ENCODE assay signal across 8 cellular contexts in genomic region chr19:2702170-2703076, GRCh38. TPM values are rescaled to one million over a fixed set of nuclear protein-coding genes. Genes with fewer than 3 reads are reported as not detected.
DNase-seq lines count a peak whose midpoint lies in the region; FAIRE-seq and TF ChIP-seq lines count a peak whose summit lies in the region.

GNG7 (minus strand) TSS chr19:2702694; CDS start chr19:2520688, 182,006 bp downstream.

- H2BK120ac ChIP-seq in H9 (ENCODE audit: low read depth, low read length, poor library complexity, severe bottlenecking), result no peak within 1 kb of the TSS

- H3K23me2 ChIP-seq in H9 (ENCODE audit: insufficient read length, low read depth, low read length, poor library complexity, severe bottlenecking), result peaks cover 7% of the 10 kb centered on the region

- H4K20me1 ChIP-seq in H9 (ENCODE audit: control insufficient read depth, insufficient read depth, insufficient read length), result no peaks in the 10 kb centered on the region

- H3K9me3 Mint-ChIP-seq in H9 (no peaks in the 10 kb centered on the region), immature natural killer cell (no peaks in the 10 kb centered on the region)

- no peak within 1 kb of the TSS for H3K56ac ChIP-seq in H9 (ENCODE audit: insufficient read length, low read depth, low read length)

- H4K91ac ChIP-seq in H9 (ENCODE audit: insufficient read length, low read depth, low read length), result no peak within 1 kb of the TSS

- H3K36me3 ChIP-seq in small intestine (ENCODE audit: control insufficient read depth in 2 of 2, insufficient read depth in 2 of 2, low read length in 2 of 2) (no peaks in the 10 kb centered on the region), SJCRH30 (no peaks in the 10 kb centered on the region)

- no peak for TF ChIP-seq CTCF in H9 (conservative IDR thresholded peaks at IDR 0.05)
- TF ChIP-seq CTCF in cardiac fibroblast (IDR thresholded peaks at IDR 0.05; ENCODE audit: low read depth, low read length), result no peak

- H3K9me3 ChIP-seq in H9 (ENCODE audit: control insufficient read depth, low read depth, low read length), result no peaks in the 10 kb centered on the region
- H3K9me3 ChIP-seq in small intestine (ENCODE audit: control insufficient read depth, low read depth), result no peaks in the 10 kb centered on the region
- H3K9me3 ChIP-seq in SJCRH30 (replicated peaks), result no peaks in the 10 kb centered on the region

- no peaks in the 10 kb centered on the region; a peak in 1 of 7 replicates for H3K36me3 Mint-ChIP-seq in H9 (ENCODE audit: insufficient read depth in 1 of 3, low read depth in 3 of 3)
- H3K36me3 Mint-ChIP-seq in immature natural killer cell, result no peaks in the 10 kb centered on the region

- peaks cover 6% of the 10 kb centered on the region; the same call in 1 of the 2 replicates for H3K27me3 ChIP-seq in H9 (ENCODE audit: insufficient read depth, low read length)
- no peaks in the 10 kb centered on the region for H3K27me3 ChIP-seq in small intestine (ENCODE audit: control insufficient read depth in 2 of 2, insufficient read depth in 2 of 2, low read length in 2 of 2)
- no peaks in the 10 kb centered on the region for H3K27me3 ChIP-seq in SJCRH30

- H4K8ac ChIP-seq in H9 (replicated peaks; ENCODE audit: insufficient read length, low read depth, low read length), result no peak within 1 kb of the TSS

- H2AK5ac ChIP-seq in H9 (ENCODE audit: insufficient read length, low read length), result no peak within 1 kb of the TSS

- H2BK20ac ChIP-seq in H9 (ENCODE audit: low read depth, low read length, poor library complexity, severe bottlenecking), result no peak within 1 kb of the TSS

- WGBS in H9 (ENCODE audit: extremely low coverage, insufficient read length, low lambda C conversion rate), result no CpG with 5 or more reads among the region's 77 CpGs
- 2 to 4% (median 3%) methylated on average over 31 to 77 of the region's 77 CpGs for WGBS in small intestine, 3 donors

- H3K4me1 Mint-ChIP-seq in H9 (peaks cover 12 to 17% of the 10 kb centered on the region in 2 experiments), immature natural killer cell (peaks cover 6 to 7% of the 10 kb centered on the region in 2 donors)

- H2BK15ac ChIP-seq in H9 (ENCODE audit: low read depth, low read length), result no peak within 1 kb of the TSS

- H2BK12ac ChIP-seq in H9 (ENCODE audit: insufficient read length, low read depth, low read length), result no peak within 1 kb of the TSS

- H2BK5ac ChIP-seq in H9 (ENCODE audit: insufficient read length, low read length), result no peak within 1 kb of the TSS

- no peaks in the 10 kb centered on the region for H3K79me2 ChIP-seq in H9 (ENCODE audit: insufficient read depth, low read length)

- H3K18ac ChIP-seq in H9 (ENCODE audit: insufficient read length, low read depth, low read length), result peak within 1 kb of the TSS; percentile 67

- no peak within 1 kb of the TSS for H3K4ac ChIP-seq in H9 (ENCODE audit: low read depth, low read length)

- peak within 1 kb of the TSS; percentile 33 for H3K9ac ChIP-seq in H9 (ENCODE audit: extremely low read depth, insufficient read length, low read length)

- H3K79me1 ChIP-seq in H9 (ENCODE audit: insufficient read depth, low read depth, low read length, poor library complexity, severe bottlenecking), result no peaks in the 10 kb centered on the region

- no peak within 1 kb of the TSS for H3K27ac ChIP-seq in H9 (ENCODE audit: insufficient read length, low read depth, low read length)
- peak within 1 kb of the TSS in 1 of 2 donors; percentile 32 for H3K27ac ChIP-seq in small intestine (ENCODE audit: low read depth in 1 of 2, low read length in 1 of 2)
- no peak within 1 kb of the TSS for H3K27ac ChIP-seq in SJCRH30

- H3K4me3 ChIP-seq in cardiac fibroblast (replicated peaks in 1 of 2; ENCODE audit: low read depth in 2 of 2, low read length in 2 of 2) (peak within 1 kb of the TSS; percentile 37 to 58), small intestine (ENCODE audit: low read depth in 1 of 2, low read length in 2 of 2) (peak within 1 kb of the TSS; percentile 50 to 87), SJCRH30 (no peak within 1 kb of the TSS)

- H2AFZ ChIP-seq in H9 (ENCODE audit: low read length), result no peak within 1 kb of the TSS

- DNase-seq in GF-D8 (lab: John Stamatoyannopoulos, UW), result peak; percentile 47
- peak; percentile 94 for DNase-seq in H9
- peak; percentile 77 for DNase-seq in NCI-H1105 treated with DMSO at 0.1 percent for 48 hours (lab: John Stamatoyannopoulos, UW)
- DNase-seq in activated CD4-positive, CD25-positive, alpha-beta regulatory T cell (lab: John Stamatoyannopoulos, UW), result peak; percentile 84 to 94 (median 90)
- peak; percentile 72 to 90 for DNase-seq in cardiac fibroblast (ENCODE audit: low read depth in 2 of 2)
- peak; percentile 90 to 92 (median 91) for DNase-seq in immature natural killer cell
- DNase-seq in small intestine, result peak; percentile 84
- DNase-seq in SJCRH30, result no peak

- H3K4me3 Mint-ChIP-seq in H9, result peak within 1 kb of the TSS; percentile 78 to 95
- peak within 1 kb of the TSS; percentile 60 to 79 (median 73) for H3K4me3 Mint-ChIP-seq in immature natural killer cell

- peak within 1 kb of the TSS; percentile 98 for H3K4me2 ChIP-seq in H9 (ENCODE audit: insufficient read depth, insufficient read length, low read length)

- peak within 1 kb of the TSS in 1 of 3 experiments; percentile 52; a peak in 1 of 7 replicates for H3K27ac Mint-ChIP-seq in H9
- peak within 1 kb of the TSS in 3 of 6 donors; percentile 32 to 83 (median 40) for H3K27ac Mint-ChIP-seq in immature natural killer cell

- peak within 1 kb of the TSS; percentile 82; the same call in 1 of the 2 replicates for H3K14ac ChIP-seq in H9 (ENCODE audit: insufficient read depth, low read length)

- H3K23ac ChIP-seq in H9 (ENCODE audit: insufficient read length, low read depth, low read length), result no peak within 1 kb of the TSS

- H4K5ac ChIP-seq in H9 (ENCODE audit: insufficient read length, low read depth, low read length), result no peak within 1 kb of the TSS

- no peak within 1 kb of the TSS for H3T11ph ChIP-seq in H9 (ENCODE audit: low read length)

- H3K27me3 Mint-ChIP-seq in H9 (ENCODE audit: low read depth) (peaks cover 28% of the 10 kb centered on the region), immature natural killer cell (ENCODE audit: low read depth in 3 of 3) (peaks cover 2 to 5% (median 4%) of the 10 kb centered on the region in 3 donors)

- FAIRE-seq in small intestine (lab: Jason Lieb, UNC), result no peak

- no peaks in the 10 kb centered on the region for H3K4me1 ChIP-seq in H9 (ENCODE audit: insufficient read depth, low read length)
- H3K4me1 ChIP-seq in small intestine (ENCODE audit: control insufficient read depth in 2 of 2, insufficient read depth in 1 of 2, low read depth in 1 of 2, low read length in 1 of 2), result no peaks in the 10 kb centered on the region
- no peaks in the 10 kb centered on the region for H3K4me1 ChIP-seq in SJCRH30

RNA-seq across cellular contexts. Expression of gene GNG7, which starts in this region (rescaled TPM):
- 7.4 and 7.7 TPM in 2 replicates for total RNA-seq in H9 (2021)
- polyA plus RNA-seq in immature natural killer cell, result under 1 TPM; 0.22 to 0.84 (median 0.33) TPM
- 1 to 10 TPM in 2 of 3 donors, not detected in 1; 2.6 to 3.5 TPM for polyA plus RNA-seq in small intestine
- not detected in 2 replicates for total RNA-seq in SJCRH30 (2014; rRNA removed; shearing (Covaris generic))

Comparison
In these comparisons a context has a peak if more than half of its experiments do, and no peak if none do; other contexts are left out.
1. Peak in DNase-seq in immature natural killer cell; RNA of the gene not detected or under 1 TPM.
2. DNase-seq: peak in GF-D8 (single experiment), H9 (single experiment), NCI-H1105 treated with DMSO at 0.1 percent for 48 hours (single experiment), activated CD4-positive, CD25-positive, alpha-beta regulatory T cell (4 of 4), cardiac fibroblast (2 of 2) and small intestine (single experiment); none in SJCRH30 (0 of 2).